ENCODE assay signal across 24 cellular contexts in genomic region chr14:67762051-67762450, GRCh38.
"Had no signal": no experiment of that assay in that cellular context is flagged by ENCODE, and none has a peak within 500 bp of the region (broad histone marks: within the 10 kb centered on the region; RNA-seq: fewer than 3 reads in every experiment).

No MANE protein-coding gene starts in this region.

- ATAC-seq: effector memory CD8-positive, alpha-beta T cell; gastroesophageal sphincter; left colon; left ventricle myocardium superior; right lobe of liver; stimulated activated memory B cell treated with anti-CD40 and anti-IgM and Interleukin-4, amounts not matched to agents 10 μg/mL and 1 μg/mL and 100 μg/mL, for 72 hours; upper lobe of right lung had no signal

- H3K4me1 ChIP-seq: esophagus muscularis mucosa, gastroesophageal sphincter, parathyroid adenoma, prostate gland, testis, tibial nerve had no signal

- H3K9ac ChIP-seq: parathyroid adenoma had no signal

- H3K79me2 ChIP-seq: parathyroid adenoma had no signal

- H2AFZ ChIP-seq: parathyroid adenoma had no signal

- DNase-seq: effector memory CD8-positive, alpha-beta T cell; immature natural killer cell; kidney; left colon; left ventricle myocardium superior; mesenchymal stem cell; midbrain; naive B cell; occipital lobe; retina; right lobe of liver; stimulated activated CD4-positive, alpha-beta T cell treated with anti-CD3 and anti-CD28 coated beads, Interleukin-15, amount 100 ng/mL, for 24 hours; stimulated activated CD4-positive, alpha-beta T cell treated with anti-CD3 and anti-CD28 coated beads, Interleukin-1b, Interleukin-23, amount 100 ng/mL, for 48 hours; stimulated activated CD4-positive, alpha-beta T cell treated with anti-CD3 and anti-CD28 coated beads, Interleukin-4, amount 100 ng/mL, for 24 hours; testis; upper lobe of right lung had no signal

- H3K9me3 ChIP-seq: esophagus muscularis mucosa, gastroesophageal sphincter, prostate gland, right lobe of liver, testis, tibial nerve, upper lobe of right lung had no signal

- H3K27me3 ChIP-seq: esophagus muscularis mucosa, gastroesophageal sphincter, right lobe of liver, testis, tibial nerve, upper lobe of right lung had no signal

- H3K27ac ChIP-seq: epithelial cell of prostate, esophagus muscularis mucosa, gastroesophageal sphincter, parathyroid adenoma, prostate gland, right lobe of liver, testis, tibial nerve, upper lobe of right lung had no signal

- H3K4me3 ChIP-seq: esophagus muscularis mucosa, gastroesophageal sphincter, lung, prostate gland, right lobe of liver, testis, tibial nerve, upper lobe of right lung had no signal
